17 cellular contexts compared by ENCODE assay signal in genomic region chr3:171831936-171832335, GRCh38. TPM values are rescaled to one million over a fixed set of nuclear protein-coding genes. Genes with fewer than 3 reads are reported as not detected.
DNase-seq lines count a peak whose midpoint lies in the region; ATAC-seq and TF ChIP-seq lines count a peak whose summit lies in the region.
"Had no signal": no experiment of that assay in that cellular context is flagged by ENCODE, and none has a peak within 500 bp of the region (broad histone marks: within the 10 kb centered on the region; RNA-seq: fewer than 3 reads in every experiment).

No MANE protein-coding gene starts in this region.

- H3K4me1 ChIP-seq in SK-N-SH (ENCODE audit: control insufficient read depth in 1 of 2, insufficient read depth in 2 of 2, low read depth in 1 of 2, low read length in 1 of 2) = peaks cover 5 to 8% of the 10 kb centered on the region in 2 experiments; a peak in 3 of 4 replicates
- peaks cover 38% of the 10 kb centered on the region for H3K4me1 ChIP-seq in PC-3 (ENCODE audit: insufficient read depth, low read length)
- peaks cover 0 to 4% of the 10 kb centered on the region in 2 donors for H3K4me1 ChIP-seq in uterus

- H3K79me2 ChIP-seq in SK-N-SH (ENCODE audit: insufficient read depth) (no peaks in the 10 kb centered on the region), PC-3 (ENCODE audit: low read length) (no peaks in the 10 kb centered on the region)

- H3K9me2 ChIP-seq in SK-N-SH (no peaks in the 10 kb centered on the region), PC-3 (replicated peaks; ENCODE audit: low read length) (no peaks in the 10 kb centered on the region)

- no peak overlapping the region for H3K4me3 ChIP-seq in SK-N-SH (ENCODE audit: low read depth in 2 of 2, low read length in 1 of 2)
- H3K4me3 ChIP-seq in PC-3 (ENCODE audit: low read length) = no peak overlapping the region
- H3K4me3 ChIP-seq in uterus = no peak overlapping the region
- H3K4me3 ChIP-seq: GM23338, MG63, PC-9 had no signal

- ATAC-seq in SK-N-SH treated with all-trans-retinoic acid at 6 μM for 48 hours (no peak), PC-3 (no peak), HG02938 (IDR thresholded peaks at IDR 0.05; ENCODE audit: unreplicated experiment) (no peak)
- ATAC-seq in activated T-helper 17 cell treated with anti-CD3 and anti-CD28 coated beads, Interleukin-2, amount 50 U/mL, for 72 hours (replicated peaks) = no peak
- ATAC-seq: GM23338 had no signal

- H3K9me3 ChIP-seq in SK-N-SH (no peaks in the 10 kb centered on the region), PC-3 (ENCODE audit: low read length) (no peaks in the 10 kb centered on the region), uterus (no peaks in the 10 kb centered on the region)
- H3K9me3 ChIP-seq: MG63 had no signal

- POLR2A ChIA-PET in SK-N-SH (lab: Yijun Ruan, JAX) (no interaction called here), PC-3 (lab: Charles Lee; ENCODE audit: unreplicated experiment) (no interaction called here)

- no peaks in the 10 kb centered on the region for H3K27me3 ChIP-seq in SK-N-SH (ENCODE audit: insufficient read depth)
- no peaks in the 10 kb centered on the region for H3K27me3 ChIP-seq in PC-3 (ENCODE audit: low read length)
- H3K27me3 ChIP-seq in uterus = no peaks in the 10 kb centered on the region
- H3K27me3 ChIP-seq: MG63 had no signal

- CTCF ChIA-PET in SK-N-SH (lab: Yijun Ruan, JAX) = interaction anchor here (1.8 kb wide), 1 partner anchor 186 kb away, joined by 5 read pairs; no protein-coding TSS in a partner anchor
- CTCF ChIA-PET in PC-3 (lab: Charles Lee) = no interaction called here

- H3K4me2 ChIP-seq in SK-N-SH (no peak overlapping the region), PC-3 (ENCODE audit: low read length) (no peak overlapping the region)
- H3K4me2 ChIP-seq: GM23338, PC-9 had no signal

- no peak for TF ChIP-seq EP300 in SK-N-SH (IDR thresholded peaks at IDR 0.05; ENCODE audit: borderline replicate concordance in 1 of 2, low read depth in 1 of 2, low read length in 1 of 2)

- H3K36me3 ChIP-seq in SK-N-SH (replicated peaks in 1 of 2; ENCODE audit: control insufficient read depth in 1 of 2, insufficient read depth in 2 of 2, low read length in 1 of 2) (no peaks in the 10 kb centered on the region), PC-3 (ENCODE audit: low read depth, low read length) (no peaks in the 10 kb centered on the region), uterus (no peaks in the 10 kb centered on the region)
- H3K36me3 ChIP-seq: MG63 had no signal

- DNase-seq in SK-N-SH (no peak), PC-3 (peak; percentile 45), fibroblast of peridontal ligament (ENCODE audit: extremely low read depth) (peak; percentile 70), uterus (no peak), COR-L47 (lab: John Stamatoyannopoulos, UW) (no peak)
- DNase-seq: HFFc6, KG1, MG63, NCI-H1092 treated with DMSO at 0.1 percent for 48 hours, NCI-H1694 had no signal

- H3K27ac Mint-ChIP-seq in activated T-helper 17 cell treated with anti-CD3 and anti-CD28 coated beads, Interleukin-2, amount 50 U/mL, for 72 hours = no peak overlapping the region
- H3K27ac Mint-ChIP-seq: GM23338 had no signal

- H3K36me3 Mint-ChIP-seq in activated T-helper 17 cell treated with anti-CD3 and anti-CD28 coated beads, Interleukin-2, amount 50 U/mL, for 72 hours (ENCODE audit: low read depth) = no peaks in the 10 kb centered on the region

- no peak overlapping the region for H3K9ac ChIP-seq in SK-N-SH
- H3K9ac ChIP-seq in PC-3 (ENCODE audit: low read length) = no peak overlapping the region

- peaks cover 12% of the 10 kb centered on the region for H3K4me1 Mint-ChIP-seq in activated T-helper 17 cell treated with anti-CD3 and anti-CD28 coated beads, Interleukin-2, amount 50 U/mL, for 72 hours

- no peaks in the 10 kb centered on the region for H3K9me3 Mint-ChIP-seq in activated T-helper 17 cell treated with anti-CD3 and anti-CD28 coated beads, Interleukin-2, amount 50 U/mL, for 72 hours
- H3K9me3 Mint-ChIP-seq: GM23338, HFFc6 had no signal

- BruUV-seq in PC-3 (replicated peaks; lab: Mats Ljungman, UMichigan) = no TSS peak

- H3K27ac ChIP-seq in SK-N-SH (ENCODE audit: low read depth in 2 of 2, low read length in 1 of 2) (peak overlapping the region in 1 of 2 experiments; percentile 17; a peak in 1 of 4 replicates), PC-3 (ENCODE audit: low read length) (0 out of 2 replicates have a peak overlapping the region, but pooled peaks have one; percentile 0), uterus (peak overlapping the region; percentile 14 to 28)
- H3K27ac ChIP-seq: 22Rv1, C4-2B, PC-9 had no signal

- TF ChIP-seq POLR2A in uterus (IDR thresholded peaks at IDR 0.05) = no peak

- H2AFZ ChIP-seq in SK-N-SH (ENCODE audit: low read depth) (peak overlapping the region; percentile 27), PC-3 (ENCODE audit: low read length) (no peak overlapping the region)
- H2AFZ ChIP-seq: GM23338, PC-9 had no signal

- intact Hi-C loops in PC-3 (cut with micrococcal nuclease) (loop anchor here (5.0 kb wide), 3 partner anchors 210 to 870 kb away; no protein-coding TSS in a partner anchor), uterus (cut with DNase I; ENCODE audit: low total_unique reads) (no loop called here)

- TF ChIP-seq CTCF in SK-N-SH (IDR thresholded peaks at IDR 0.05) = no peak
- TF ChIP-seq CTCF in PC-3 (conservative IDR thresholded peaks at IDR 0.05; ENCODE audit: low read depth, low read length) = no peak
- TF ChIP-seq CTCF in uterus (IDR thresholded peaks at IDR 0.05) = no peak

- 52% methylated on average over 3 of the region's 3 CpGs for WGBS in SK-N-SH (ENCODE audit: low lambda C conversion rate)

- H4K20me1 ChIP-seq in SK-N-SH (ENCODE audit: insufficient read depth) (no peaks in the 10 kb centered on the region), PC-3 (ENCODE audit: low read length) (no peaks in the 10 kb centered on the region)

- H3K4me3 Mint-ChIP-seq in activated T-helper 17 cell treated with anti-CD3 and anti-CD28 coated beads, Interleukin-2, amount 50 U/mL, for 72 hours = no peak overlapping the region
- H3K4me3 Mint-ChIP-seq: GM23338, HFFc6 had no signal

- no peaks in the 10 kb centered on the region for H3K27me3 Mint-ChIP-seq in activated T-helper 17 cell treated with anti-CD3 and anti-CD28 coated beads, Interleukin-2, amount 50 U/mL, for 72 hours

- no peak for TF ChIP-seq RAD21 in SK-N-SH (IDR thresholded peaks at IDR 0.05; ENCODE audit: low read length)

- peaks cover 9% of the 10 kb centered on the region for H3F3A ChIP-seq in SK-N-SH (replicated peaks; ENCODE audit: insufficient read depth)
- no peaks in the 10 kb centered on the region for H3F3A ChIP-seq in PC-3 (ENCODE audit: low read length, unreplicated experiment)

TF ChIP-seq in SK-N-SH, 30 proteins besides CTCF, POLR2A, EP300 and RAD21:
- TF ChIP-seq EZH2phosphoT487 (IDR thresholded peaks at IDR 0.05; ENCODE audit: borderline replicate concordance, low read depth) = no peak
- TF ChIP-seq TCF12 (IDR thresholded peaks at IDR 0.05) = peak; percentile 27; the same call in 1 of the 2 replicates
- no peak for TF ChIP-seq RCOR1 (IDR thresholded peaks at IDR 0.05; ENCODE audit: low read length)
- TF ChIP-seq JUND (IDR thresholded peaks at IDR 0.05) = 0 out of 2 replicates have a peak, but pooled peaks have one; percentile 9
- peak; percentile 17; the same call in 1 of the 2 replicates for TF ChIP-seq FOSL2 (IDR thresholded peaks at IDR 0.05; ENCODE audit: borderline replicate concordance, low read depth)

TF ChIP-seq in SK-N-SH treated with all-trans-retinoic acid at 6 μM for 48 hours, 23 proteins besides CTCF, POLR2A, EP300 and RAD21 (continues in another document):
- no peak for TF ChIP-seq POU6F1 (CRISPR knock-in tag; IDR thresholded peaks at IDR 0.05; ENCODE audit: borderline replicate concordance, low read depth)

RNA-seq across cellular contexts. Expression of gene TMEM212, which starts 11.2 kb away (rescaled TPM):
- not detected in 2 replicates for polyA plus RNA-seq in SK-N-SH (2012; rRNA removed)
- not detected in 2 replicates for polyA plus RNA-seq in SK-N-SH (2012; cell fraction: cytosol; rRNA removed)
- not detected in 2 replicates for polyA plus RNA-seq in SK-N-SH (2012; cell fraction: nucleus; rRNA removed)
- not detected in 2 replicates for total RNA-seq in PC-3 (2014; rRNA removed)
- 1 to 10 TPM in 1 of 4 donors, not detected in 3; 1.2 TPM for total RNA-seq in uterus
- total RNA-seq in activated T-helper 17 cell treated with anti-CD3 and anti-CD28 coated beads, Interleukin-2, amount 50 U/mL, for 72 hours = not detected
- total RNA-seq: GM23338, HFFc6, PC-9 had no signal
- polyA plus RNA-seq: GM23338 had no signal

RNA-seq across cellular contexts. Expression of gene PLD1, which starts 21.7 kb away (rescaled TPM):
- 6.2 and 7.9 TPM in 2 replicates for polyA plus RNA-seq in SK-N-SH (2012; rRNA removed)
- 5.5 and 5.8 TPM in 2 replicates for polyA plus RNA-seq in SK-N-SH (2012; cell fraction: cytosol; rRNA removed)
- polyA plus RNA-seq in SK-N-SH (2012; cell fraction: nucleus; rRNA removed) = 11.4 and 26.4 TPM in 2 replicates
- total RNA-seq in PC-3 (2014; rRNA removed) = 7.3 and 8.3 TPM in 2 replicates
- total RNA-seq in uterus = 10 to 100 TPM; 15.6 to 94.8 (median 30.8) TPM
- 10 to 100 TPM in 1 of 2 donors, 1 to 10 TPM in 1; 2.5 to 10.6 TPM for total RNA-seq in activated T-helper 17 cell treated with anti-CD3 and anti-CD28 coated beads, Interleukin-2, amount 50 U/mL, for 72 hours

Comparison
In these comparisons a context has a peak if more than half of its experiments do, and no peak if none do; other contexts are left out.
1. DNase-seq: peak in PC-3 (single experiment) and fibroblast of peridontal ligament (single experiment); none in SK-N-SH (single experiment), uterus (0 of 2) and COR-L47 (single experiment).